ENCODE assay signal across 8 cellular contexts in genomic region chr11:72821920-72822799, GRCh38. TPM values are rescaled to one million over a fixed set of nuclear protein-coding genes. Genes with fewer than 3 reads are reported as not detected.
A peak's percentile ranks its signal among the peaks of the same experiment; 100 is the strongest.
DNase-seq lines count a peak whose midpoint lies in the region; ATAC-seq, FAIRE-seq and TF ChIP-seq lines count a peak whose summit lies in the region.

No MANE protein-coding gene starts in this region.

- peak overlapping the region; percentile 51 for H3K9ac ChIP-seq in iPS-18a (ENCODE audit: low read length)

- no peaks in the 10 kb centered on the region for H3K27me3 ChIP-seq in WERI-Rb-1 (ENCODE audit: insufficient read depth, low read depth, severe bottlenecking)
- peaks cover 14% of the 10 kb centered on the region for H3K27me3 ChIP-seq in iPS-18a (ENCODE audit: control insufficient read depth, insufficient read depth, low read length)
- H3K27me3 ChIP-seq in gastrocnemius medialis: no peaks in the 10 kb centered on the region

- TF ChIP-seq CTCF in A549 (IDR thresholded peaks at IDR 0.05): no peak
- peak; percentile 45 for TF ChIP-seq CTCF in WERI-Rb-1 (IDR thresholded peaks at IDR 0.05; ENCODE audit: low read depth, low read length)
- TF ChIP-seq CTCF in MCF 10A (IDR thresholded peaks at IDR 0.05; ENCODE audit: unreplicated experiment): no peak
- peak in 3 of 5 experiments; percentile 31 to 49 (median 42) for TF ChIP-seq CTCF in gastrocnemius medialis (IDR thresholded peaks at IDR 0.05 in 4 of 5, conservative IDR thresholded peaks at IDR 0.05 in 1 of 5)

- intact Hi-C loops in MCF 10A (cut with micrococcal nuclease) (no loop called here), gastrocnemius medialis (cut with DNase I; ENCODE audit: low total_unique reads) (loop anchor here (1.0 to 10.0 kb wide), 2 partner anchors 8 to 387 kb away; partner anchors contain the start of genes ATG16L2 and CLPB)

- peak overlapping the region; percentile 52 for H3K4me3 ChIP-seq in A549
- peak overlapping the region; percentile 48 for H3K4me3 ChIP-seq in WERI-Rb-1 (ENCODE audit: low read depth, low read length)
- peak overlapping the region; percentile 74 for H3K4me3 ChIP-seq in iPS-18a (ENCODE audit: low read length)
- H3K4me3 ChIP-seq in gastrocnemius medialis: peak overlapping the region; percentile 53 to 69 (median 66)

- DNase-seq in A549 (ENCODE audit: low read depth in 1 of 2, low spot score in 1 of 2) (peak; percentile 91 to 94), NCI-H128 (lab: John Stamatoyannopoulos, UW; ENCODE audit: unreplicated experiment) (peak; percentile 84), WERI-Rb-1 (peak; percentile 92), MCF 10A (ENCODE audit: unreplicated experiment) (peak; percentile 68), gastrocnemius medialis (peak; percentile 73 to 88)

- no peaks in the 10 kb centered on the region for H3K9me3 ChIP-seq in A549
- H3K9me3 ChIP-seq in WERI-Rb-1 (ENCODE audit: severe bottlenecking): no peaks in the 10 kb centered on the region
- H3K9me3 ChIP-seq in iPS-18a (ENCODE audit: control insufficient read depth, low read depth, low read length): no peaks in the 10 kb centered on the region
- no peaks in the 10 kb centered on the region for H3K9me3 ChIP-seq in gastrocnemius medialis

- H3K9me3 Mint-ChIP-seq in MCF 10A (ENCODE audit: unreplicated experiment): no peaks in the 10 kb centered on the region

- H3K4me1 Mint-ChIP-seq in MCF 10A (ENCODE audit: insufficient read depth, unreplicated experiment): no peaks in the 10 kb centered on the region

- H3K4me1 ChIP-seq in A549 (peaks cover 7% of the 10 kb centered on the region), iPS-18a (ENCODE audit: control insufficient read depth, low read depth, low read length) (peaks cover 4% of the 10 kb centered on the region), gastrocnemius medialis (peaks cover 5 to 9% of the 10 kb centered on the region in 2 donors)

- FAIRE-seq in A549 (lab: Jason Lieb, UNC): no peak

- TF ChIP-seq POLR2A in A549 (IDR thresholded peaks at IDR 0.05; ENCODE audit: low read length) (peak; percentile 86), gastrocnemius medialis (IDR thresholded peaks at IDR 0.05) (peak; percentile 54 to 68)

- no peak overlapping the region for H3K27ac Mint-ChIP-seq in MCF 10A (ENCODE audit: low read depth, unreplicated experiment)

- TF ChIP-seq RAD21 in A549 (conservative IDR thresholded peaks at IDR 0.05 in 1 of 2, IDR thresholded peaks at IDR 0.05 in 1 of 2): peak in 1 of 2 experiments; percentile 25; a peak in 1 of 5 replicates

- 18% methylated on average over 30 of the region's 82 CpGs for WGBS in A549 (ENCODE audit: missing lambda C conversion rate)

- peaks cover 23% of the 10 kb centered on the region for H3K36me3 Mint-ChIP-seq in MCF 10A (ENCODE audit: insufficient read depth, unreplicated experiment)

- H3K36me3 ChIP-seq in WERI-Rb-1 (peaks cover 18% of the 10 kb centered on the region), iPS-18a (ENCODE audit: control insufficient read depth, low read depth, low read length) (no peaks in the 10 kb centered on the region), gastrocnemius medialis (no peaks in the 10 kb centered on the region)

- H3K4me2 ChIP-seq in A549: peak overlapping the region; percentile 96

- H3K27me3 Mint-ChIP-seq in MCF 10A (ENCODE audit: insufficient read depth, unreplicated experiment): no peaks in the 10 kb centered on the region

- in situ Hi-C loops in gastrocnemius medialis (cut with MboI; ENCODE audit: low sequenced_read_pairs in 4 of 4): no loop called here

- H3K4me3 Mint-ChIP-seq in MCF 10A (ENCODE audit: unreplicated experiment): no peak overlapping the region

- no peak for TF ChIP-seq EP300 in A549 (IDR thresholded peaks at IDR 0.05)

- H3K27ac ChIP-seq in A549: peak overlapping the region; percentile 86 to 92
- H3K27ac ChIP-seq in WERI-Rb-1: peak overlapping the region; percentile 58
- no peak overlapping the region for H3K27ac ChIP-seq in iPS-18a (ENCODE audit: low read length)
- H3K27ac ChIP-seq in gastrocnemius medialis: peak overlapping the region; percentile 73 to 81 (median 76)

- POLR2A ChIA-PET in A549 (lab: Yijun Ruan, JAX) (interaction anchor here (1.2 kb wide), 1 partner anchor 18 kb away, joined by 3 read pairs; no protein-coding TSS in a partner anchor), MCF 10A (lab: Yijun Ruan, JAX) (interaction anchor here (0.7 to 1.2 kb wide), 3 partner anchors 9 to 369 kb away, joined by 3 read pairs; no protein-coding TSS in a partner anchor)

- ATAC-seq in A549 (peak; percentile 70 to 91), GM19035 (IDR thresholded peaks at IDR 0.05; ENCODE audit: unreplicated experiment) (peak; percentile 60), gastrocnemius medialis (peak; percentile 80 to 83), GM21619 (IDR thresholded peaks at IDR 0.05; ENCODE audit: unreplicated experiment) (no peak)

- CTCF ChIA-PET in A549 (lab: Yijun Ruan, JAX): interaction anchor here (0.7 to 15.7 kb wide), 13 partner anchors 9 to 467 kb away, joined by 3 to 339 read pairs (median 5); partner anchors contain the start of genes ATG16L2 and STARD10
- CTCF ChIA-PET in MCF 10A (lab: Yijun Ruan, JAX): interaction anchor here (0.5 to 1.3 kb wide), 3 partner anchors 9 to 571 kb away, joined by 3 to 6 read pairs (median 3); no protein-coding TSS in a partner anchor

- BruUV-seq in MCF 10A (replicated peaks; lab: Mats Ljungman, UMichigan): no TSS peak

TF ChIP-seq in A549, 52 proteins besides CTCF, POLR2A, EP300 and RAD21 (continues in another document):
- TF ChIP-seq ZFP36 (IDR thresholded peaks at IDR 0.05; ENCODE audit: borderline replicate concordance, partially characterized antibody) (no peak), MAX (IDR thresholded peaks at IDR 0.05) (peak; percentile 91), TFCP2L1 (CRISPR knock-in tag; IDR thresholded peaks at IDR 0.05) (no peak), SREBF2 (IDR thresholded peaks at IDR 0.05) (0 out of 2 replicates have a peak, but pooled peaks have one; percentile 6), ZC3H11A (IDR thresholded peaks at IDR 0.05) (no peak), SMC3 (IDR thresholded peaks at IDR 0.05) (no peak), TP53 (CRISPR knock-in tag; IDR thresholded peaks at IDR 0.05) (no peak), MAFK (IDR thresholded peaks at IDR 0.05; ENCODE audit: partially characterized antibody) (no peak), HDAC2 (IDR thresholded peaks at IDR 0.05) (no peak), FOSB (CRISPR knock-in tag; IDR thresholded peaks at IDR 0.05) (no peak), EHMT2 (IDR thresholded peaks at IDR 0.05; ENCODE audit: low read depth) (no peak), EHF (CRISPR knock-in tag; IDR thresholded peaks at IDR 0.05) (no peak), MYC (IDR thresholded peaks at IDR 0.05; ENCODE audit: borderline replicate concordance, low read length) (peak; percentile 73; the same call in 1 of the 2 replicates), ZSCAN20 (CRISPR knock-in tag; IDR thresholded peaks at IDR 0.05) (no peak), RCOR1 (IDR thresholded peaks at IDR 0.05; ENCODE audit: low read depth, low read length) (no peak), CBX2 (IDR thresholded peaks at IDR 0.05; ENCODE audit: borderline replicate concordance, low read depth) (no peak), CBX8 (IDR thresholded peaks at IDR 0.05) (no peak), NR3C1 (IDR thresholded peaks at IDR 0.05) (no peak), CEBPB (IDR thresholded peaks at IDR 0.05) (no peak), REST (IDR thresholded peaks at IDR 0.05) (no peak), GATA3 (IDR thresholded peaks at IDR 0.05; ENCODE audit: borderline replicate concordance) (no peak)

RNA-seq across cellular contexts. Expression of gene ATG16L2, which starts 7.9 kb away (rescaled TPM):
- 6.1 and 6.2 TPM in 2 replicates for polyA plus RNA-seq in A549 (2011; rRNA removed)
- polyA plus RNA-seq in A549 (2012; cell fraction: cytosol; rRNA removed): 9.3 and 10.0 TPM in 2 replicates
- polyA plus RNA-seq in A549 (2012; cell fraction: nucleus; rRNA removed): 76.5 and 80.0 TPM in 2 replicates
- 6.3 to 7.6 TPM (median 6.4 TPM) in 3 replicates for polyA plus RNA-seq in A549 (2017; fragmentation: RNase III; extraction: RNeasy Plus Mini Kit Qiagen cat#74134 plus additional on column Dnase treatment)
- 6.5 and 6.8 TPM in 2 replicates for polyA minus RNA-seq in A549 (2011; rRNA and poly(A)+ RNA removed)
- total RNA-seq in MCF 10A (2022): 9.9 and 11.2 TPM in 2 replicates
- 1 to 10 TPM; 3.1 to 8.1 (median 4.3) TPM for total RNA-seq in gastrocnemius medialis

RNA-seq across cellular contexts. Expression of gene STARD10, which starts 28.3 kb away (rescaled TPM):
- polyA plus RNA-seq in A549 (2011; rRNA removed): 21.2 and 25.0 TPM in 2 replicates
- 34.1 and 35.8 TPM in 2 replicates for polyA plus RNA-seq in A549 (2012; cell fraction: cytosol; rRNA removed)
- 21.1 and 22.5 TPM in 2 replicates for polyA plus RNA-seq in A549 (2012; cell fraction: nucleus; rRNA removed)
- 21.1 to 23.2 TPM (median 23.0 TPM) in 3 replicates for polyA plus RNA-seq in A549 (2017; fragmentation: RNase III; extraction: RNeasy Plus Mini Kit Qiagen cat#74134 plus additional on column Dnase treatment)
- polyA minus RNA-seq in A549 (2011; rRNA and poly(A)+ RNA removed): 31.6 and 39.6 TPM in 2 replicates
- 10.6 and 16.9 TPM in 2 replicates for total RNA-seq in MCF 10A (2022)
- total RNA-seq in gastrocnemius medialis: 100 to 1,000 TPM in 1 of 4 donors, 10 to 100 TPM in 3; 39.1 to 103 (median 71.1) TPM

Comparison
In these comparisons a context has a peak if more than half of its experiments do, and no peak if none do; other contexts are left out.
1. CTCF ChIP-seq: peak in WERI-Rb-1 (single experiment) and gastrocnemius medialis (3 of 5); none in A549 (single experiment) and MCF 10A (single experiment).
2. Peak in every context shown above with its lines, with median percentiles within 50 percentile points of each other: DNase-seq and H3K4me3 ChIP-seq.